1 cellular context compared by ENCODE assay signal in genomic region chr9:122477346-122477745, GRCh38.
TF ChIP-seq lines count a peak whose summit lies in the region.

No MANE protein-coding gene starts in this region.

TF ChIP-seq in HepG2, 621 proteins besides CTCF, POLR2A, EP300 and RAD21:
- TF ChIP-seq, protein P1, sequence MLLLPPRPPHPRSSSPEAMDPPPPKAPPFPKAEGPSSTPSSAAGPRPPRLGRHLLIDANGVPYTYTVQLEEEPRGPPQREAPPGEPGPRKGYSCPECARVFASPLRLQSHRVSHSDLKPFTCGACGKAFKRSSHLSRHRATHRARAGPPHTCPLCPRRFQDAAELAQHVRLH (CRISPR knock-in tag; IDR thresholded peaks at IDR 0.05; ENCODE audit: borderline replicate concordance, low read depth) = no peak
- TF ChIP-seq MAFF (IDR thresholded peaks at IDR 0.05; ENCODE audit: low read depth, low read length) = peak; percentile 95
- peak; percentile 94 to 95 for TF ChIP-seq MAFK (conservative IDR thresholded peaks at IDR 0.05 in 1 of 2, IDR thresholded peaks at IDR 0.05 in 1 of 2; ENCODE audit: low read length in 2 of 2)
